ENCODE assay signal across 8 cellular contexts in the genomic region with DNA sequence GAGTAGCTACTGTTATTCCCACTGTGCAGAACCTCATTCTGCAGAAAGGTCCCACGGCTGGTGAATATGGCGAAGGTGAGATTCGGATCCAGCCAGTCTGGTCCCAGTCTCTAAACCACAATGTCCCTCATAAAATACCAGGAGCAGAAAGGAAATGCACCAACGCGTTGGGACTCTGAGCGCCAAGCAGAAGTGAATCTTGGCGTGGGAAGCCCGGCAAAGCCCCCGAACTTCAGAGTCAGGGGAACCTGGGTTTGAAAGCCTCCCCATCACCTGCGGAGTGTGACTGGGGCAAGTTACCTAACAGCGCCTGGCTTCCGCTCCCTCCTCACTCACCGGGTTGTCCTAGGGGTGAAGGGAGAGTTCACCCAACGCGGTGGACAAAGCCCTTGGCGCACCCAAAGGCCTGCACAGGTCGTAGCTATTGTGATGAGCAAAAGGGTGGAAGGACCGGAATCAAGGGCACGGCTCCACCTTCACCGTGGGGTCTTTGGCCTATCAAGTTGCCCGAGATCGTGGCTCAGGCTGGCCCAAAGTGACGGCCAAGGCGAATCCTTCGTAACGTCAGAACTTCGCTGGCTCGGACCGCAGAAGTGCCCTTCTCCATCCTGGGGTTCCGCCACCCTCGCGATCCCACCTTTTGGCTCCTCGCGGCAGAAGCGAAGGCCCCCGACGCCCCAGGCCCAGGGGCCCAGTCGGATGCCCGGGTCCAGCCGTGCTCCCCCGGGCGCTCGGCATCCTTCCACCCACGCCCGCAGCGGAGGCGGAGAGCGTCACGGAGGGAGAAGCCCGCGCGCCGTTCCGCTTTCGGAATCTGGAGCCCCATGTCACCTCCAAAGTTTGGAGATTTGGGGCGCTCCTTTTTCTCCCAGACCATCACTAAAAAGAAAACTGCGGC.
DNase-seq lines count a peak whose midpoint lies in the region; ATAC-seq and TF ChIP-seq lines count a peak whose summit lies in the region.

No MANE protein-coding gene starts in this region.

- H2AFZ ChIP-seq in OCI-LY3 (ENCODE audit: low read depth, low read length), result no peak overlapping the region

- H3K27ac ChIP-seq in OCI-LY3 (ENCODE audit: low read length), result peak overlapping the region; percentile 58
- no peak overlapping the region for H3K27ac ChIP-seq in iPS-18a (ENCODE audit: low read length)

- TF ChIP-seq CTCF in OCI-LY3 (IDR thresholded peaks at IDR 0.05; ENCODE audit: low read depth, low read length), result no peak

- H3K9me3 ChIP-seq in OCI-LY3 (ENCODE audit: insufficient read depth, low read length) (no peaks in the 10 kb centered on the region), iPS-18a (ENCODE audit: control insufficient read depth, low read depth, low read length) (no peaks in the 10 kb centered on the region)

- H4K20me1 ChIP-seq in OCI-LY3 (ENCODE audit: insufficient read depth, low read length), result peaks cover 40% of the 10 kb centered on the region

- H3K79me2 ChIP-seq in OCI-LY3 (ENCODE audit: low read length), result peaks cover 56% of the 10 kb centered on the region

- peaks cover 31% of the 10 kb centered on the region for H3K4me1 ChIP-seq in OCI-LY3 (ENCODE audit: low read length)
- peaks cover 8% of the 10 kb centered on the region for H3K4me1 ChIP-seq in iPS-18a (ENCODE audit: control insufficient read depth, low read depth, low read length)

- H3K9ac ChIP-seq in OCI-LY3 (ENCODE audit: low read length) (peak overlapping the region; percentile 91), iPS-18a (ENCODE audit: low read length) (no peak overlapping the region)

- H3K27me3 ChIP-seq in OCI-LY3 (ENCODE audit: low read depth, low read length) (peaks cover 3% of the 10 kb centered on the region; the same call in 1 of the 2 replicates), iPS-18a (ENCODE audit: control insufficient read depth, insufficient read depth, low read length) (peaks cover 67% of the 10 kb centered on the region)

- H3K36me3 ChIP-seq in OCI-LY3 (replicated peaks; ENCODE audit: low read depth, low read length) (no peaks in the 10 kb centered on the region), iPS-18a (ENCODE audit: control insufficient read depth, low read depth, low read length) (no peaks in the 10 kb centered on the region)

- no peak for ATAC-seq in GM19023 (IDR thresholded peaks at IDR 0.05; ENCODE audit: unreplicated experiment)

- peak; percentile 40 for DNase-seq in GM19238 (ENCODE audit: insufficient read length, low spot score)
- DNase-seq in activated naive CD4-positive, alpha-beta T cell treated with anti-CD3 and anti-CD28 coated beads, Interleukin-2, amount 50 U/mL, for 16 hours, result peak; percentile 82
- DNase-seq in stimulated activated CD4-positive, alpha-beta T cell treated with anti-CD3 and anti-CD28 coated beads, Interleukin-1b, Interleukin-23, amount 100 ng/mL, for 48 hours, result peak; percentile 58
- no peak for DNase-seq in superior temporal gyrus (ENCODE audit: extremely low spot score)
- DNase-seq in cerebellar nuclear complex (lab: John Stamatoyannopoulos, UW), result no peak

- peak overlapping the region; percentile 93 for H3K4me2 ChIP-seq in OCI-LY3 (ENCODE audit: low read length)

- peak overlapping the region; percentile 97 for H3K4me3 ChIP-seq in OCI-LY3 (ENCODE audit: low read length)
- peak overlapping the region; percentile 43 for H3K4me3 ChIP-seq in iPS-18a (ENCODE audit: low read length)

Comparison
In these comparisons a context has a peak if more than half of its experiments do, and no peak if none do; other contexts are left out.
1. DNase-seq: peak in GM19238 (single experiment), activated naive CD4-positive, alpha-beta T cell treated with anti-CD3 and anti-CD28 coated beads, Interleukin-2, amount 50 U/mL, for 16 hours (single experiment) and stimulated activated CD4-positive, alpha-beta T cell treated with anti-CD3 and anti-CD28 coated beads, Interleukin-1b, Interleukin-23, amount 100 ng/mL, for 48 hours (single experiment); none in superior temporal gyrus (single experiment) and cerebellar nuclear complex (0 of 2).